Comparison of ENCODE assay signal across 8 cellular contexts in the genomic region with DNA sequence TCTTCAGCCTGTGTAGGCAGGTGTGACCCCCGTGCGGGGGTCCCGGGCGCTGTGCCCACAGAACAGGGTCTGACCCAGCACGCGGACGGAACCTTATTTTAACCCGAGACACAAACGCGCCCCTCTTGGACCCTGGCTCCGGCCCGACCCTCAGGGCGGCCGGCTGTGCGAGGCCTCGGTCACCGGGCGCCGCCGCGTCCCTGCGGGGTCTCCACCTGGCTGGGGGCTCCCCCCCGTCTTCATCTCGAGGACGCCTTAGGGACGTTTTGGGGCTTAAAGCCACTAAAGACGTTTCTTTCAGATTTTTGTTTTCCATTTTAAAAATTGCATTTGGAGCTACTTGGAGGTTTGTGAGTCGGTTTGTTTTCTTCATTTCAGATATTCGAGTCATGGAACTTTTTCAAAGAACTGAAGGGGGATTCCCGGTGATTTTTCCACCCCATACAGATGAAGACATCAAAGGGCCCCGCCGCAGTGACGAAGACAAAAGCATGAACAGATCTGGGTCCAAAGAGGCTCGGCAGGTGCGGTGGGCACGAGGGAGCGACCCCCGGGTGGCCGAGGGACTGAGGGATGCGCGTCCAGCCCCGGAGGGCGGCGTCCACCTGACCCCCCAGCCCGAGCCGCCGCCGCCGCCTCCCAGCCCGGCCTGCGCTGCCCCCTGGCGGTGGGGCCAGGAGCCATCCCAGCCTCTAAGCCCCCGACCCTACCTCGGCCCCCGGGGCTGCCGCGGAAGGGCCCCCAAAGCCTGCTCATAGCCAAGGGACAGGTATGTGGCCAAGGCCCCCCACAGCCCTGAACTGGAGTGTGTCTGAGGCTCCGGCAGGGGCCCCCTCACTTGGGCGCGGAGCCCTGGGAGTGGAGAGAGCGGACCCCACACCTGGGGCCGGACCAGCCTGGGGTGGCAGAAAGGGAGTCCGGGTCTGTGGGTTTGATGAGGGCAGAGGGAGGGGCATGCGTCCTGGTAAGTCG. TPM values are rescaled to one million over a fixed set of nuclear protein-coding genes. Genes with fewer than 3 reads are reported as not detected.
DNase-seq lines count a peak whose midpoint lies in the region; ATAC-seq, FAIRE-seq and TF ChIP-seq lines count a peak whose summit lies in the region.

No MANE protein-coding gene starts in this region.

- no peaks in the 10 kb centered on the region for H3K36me3 Mint-ChIP-seq in astrocyte (ENCODE audit: low read depth, unreplicated experiment)

- H3K36me3 ChIP-seq in H7 (replicated peaks; ENCODE audit: control insufficient read depth, insufficient read depth, low read length) (no peaks in the 10 kb centered on the region), astrocyte (ENCODE audit: insufficient read depth, low read length) (no peaks in the 10 kb centered on the region), lower lobe of right lung (peaks cover 5% of the 10 kb centered on the region)

- H3K27ac ChIP-seq in astrocyte (ENCODE audit: low read depth, low read length) (no peak overlapping the region), lower lobe of right lung (no peak overlapping the region)

- no peak overlapping the region for H2AFZ ChIP-seq in astrocyte (ENCODE audit: low read depth, low read length)

- intact Hi-C loops in lower lobe of right lung (cut with DNase I): no loop called here

- no peaks in the 10 kb centered on the region for H3K9me3 Mint-ChIP-seq in astrocyte (ENCODE audit: unreplicated experiment)

- peaks cover 4% of the 10 kb centered on the region for H3K4me1 Mint-ChIP-seq in astrocyte (ENCODE audit: low read depth, unreplicated experiment)

- H3K9me3 ChIP-seq in astrocyte (ENCODE audit: insufficient read depth, low read depth, low read length) (peaks cover 10% of the 10 kb centered on the region), lower lobe of right lung (no peaks in the 10 kb centered on the region)

- no peaks in the 10 kb centered on the region for H3K79me2 ChIP-seq in astrocyte (ENCODE audit: insufficient read depth, low read length)

- peak; percentile 98 for DNase-seq in H7
- DNase-seq in T-helper 22 cell (ENCODE audit: low read depth): peak; percentile 71
- no peak for DNase-seq in astrocyte (ENCODE audit: low read depth)
- DNase-seq in lower lobe of right lung: peak; percentile 65
- peak; percentile 45 to 62 for DNase-seq in stimulated activated CD8-positive, alpha-beta memory T cell treated with anti-CD3 and anti-CD28 coated beads, Interleukin-7, amount 100 ng/mL, for 1 hour (ENCODE audit: low read depth in 2 of 2)
- DNase-seq in hippocampal formation (lab: John Stamatoyannopoulos, UW): no peak
- DNase-seq in NCI-H2107 treated with DMSO at 0.1 percent for 48 hours (lab: John Stamatoyannopoulos, UW; ENCODE audit: unreplicated experiment): no peak

- TF ChIP-seq CTCF in astrocyte (IDR thresholded peaks at IDR 0.05; ENCODE audit: insufficient read depth, low read depth, low read length) (no peak), lower lobe of right lung (IDR thresholded peaks at IDR 0.05) (peak; percentile 92)

- H3K4me3 ChIP-seq in H7 (ENCODE audit: insufficient read depth, low read depth, low read length) (no peak overlapping the region), astrocyte (ENCODE audit: insufficient read depth, low read depth, low read length) (no peak overlapping the region), lower lobe of right lung (no peak overlapping the region)

- peaks cover 23% of the 10 kb centered on the region for H3K27me3 Mint-ChIP-seq in astrocyte (ENCODE audit: low read depth, unreplicated experiment)

- no peaks in the 10 kb centered on the region for H4K20me1 ChIP-seq in astrocyte (ENCODE audit: insufficient read depth, low read length)

- ATAC-seq in lower lobe of right lung: peak; percentile 66 to 67
- ATAC-seq in GM21786 (IDR thresholded peaks at IDR 0.05; ENCODE audit: unreplicated experiment): no peak

- no peak overlapping the region for H3K27ac Mint-ChIP-seq in astrocyte (ENCODE audit: unreplicated experiment)

- H3K27me3 ChIP-seq in H7 (ENCODE audit: control insufficient read depth, insufficient read depth, low read length) (no peaks in the 10 kb centered on the region), astrocyte (ENCODE audit: insufficient read depth, low read length) (peaks cover 11% of the 10 kb centered on the region), lower lobe of right lung (ENCODE audit: low read depth) (no peaks in the 10 kb centered on the region)

- H3K9ac ChIP-seq in astrocyte (ENCODE audit: low read length): no peak overlapping the region

- H3K4me2 ChIP-seq in astrocyte (ENCODE audit: low read length): peak overlapping the region; percentile 38

- no peak for FAIRE-seq in astrocyte (lab: Jason Lieb, UNC)

- H3K4me1 ChIP-seq in astrocyte (ENCODE audit: insufficient read depth, low read length): no peaks in the 10 kb centered on the region
- peaks cover 9% of the 10 kb centered on the region for H3K4me1 ChIP-seq in lower lobe of right lung

- H3K4me3 Mint-ChIP-seq in astrocyte (ENCODE audit: unreplicated experiment): no peak overlapping the region

RNA-seq across cellular contexts. Expression of gene CD7, which starts 3.8 kb away (rescaled TPM):
- 0.38 and 1.7 TPM in 2 replicates for total RNA-seq in H7 (2014; rRNA removed; shearing (Covaris generic))
- total RNA-seq in astrocyte (0.18 and 0.24 TPM in 2 replicates), lower lobe of right lung (7.1 TPM)

RNA-seq across cellular contexts. Expression of gene SECTM1, which starts 12.3 kb away (rescaled TPM):
- 0.44 and 0.94 TPM in 2 replicates for total RNA-seq in H7 (2014; rRNA removed; shearing (Covaris generic))
- 0.27 TPM in 1 of 2 replicates, not detected in the other for total RNA-seq in astrocyte
- total RNA-seq in lower lobe of right lung: 44.5 TPM

RNA-seq across cellular contexts. Expression of gene TEX19, which starts 37.8 kb away (rescaled TPM):
- total RNA-seq in H7 (2014; rRNA removed; shearing (Covaris generic)): 1.1 and 1.9 TPM in 2 replicates
- total RNA-seq in astrocyte: not detected in 2 replicates
- total RNA-seq in lower lobe of right lung: not detected

RNA-seq across cellular contexts. Expression of gene CSNK1D, which starts 47.7 kb away (rescaled TPM):
- total RNA-seq in H7 (2014; rRNA removed; shearing (Covaris generic)): 31.7 and 37.3 TPM in 2 replicates
- total RNA-seq in astrocyte (146 and 153 TPM in 2 replicates), lower lobe of right lung (146 TPM)

RNA-seq across cellular contexts. Expression of gene UTS2R, which starts 50.3 kb away (rescaled TPM):
- total RNA-seq in H7 (2014; rRNA removed; shearing (Covaris generic)): not detected in 2 replicates
- total RNA-seq in astrocyte: not detected in 2 replicates
- not detected for total RNA-seq in lower lobe of right lung

Comparison
In these comparisons a context has a peak if more than half of its experiments do, and no peak if none do; other contexts are left out.
1. DNase-seq: peak in H7 (single experiment), T-helper 22 cell (single experiment), lower lobe of right lung (single experiment) and stimulated activated CD8-positive, alpha-beta memory T cell treated with anti-CD3 and anti-CD28 coated beads, Interleukin-7, amount 100 ng/mL, for 1 hour (2 of 2); none in astrocyte (single experiment), hippocampal formation (0 of 2) and NCI-H2107 treated with DMSO at 0.1 percent for 48 hours (single experiment).
2. RNA of gene SECTM1, which starts 12.3 kb away (total RNA-seq): 44.5 TPM in lower lobe of right lung (single experiment); 0.44 to 0.94 TPM in H7 and 0.27 TPM in astrocyte; every median in the first group is over 10 times any median in the second.